ENCODE assay signal across 29 cellular contexts in genomic region chr2:132488491-132488890, GRCh38.
"Had no signal": no experiment of that assay in that cellular context is flagged by ENCODE, and none has a peak within 500 bp of the region (broad histone marks: within the 10 kb centered on the region; RNA-seq: fewer than 3 reads in every experiment).

No MANE protein-coding gene starts in this region.

- H3K27ac ChIP-seq: neural progenitor cell, neutrophil, ovary, pancreas, parathyroid adenoma, prostate gland, psoas muscle, right atrium auricular region, right lobe of liver, sigmoid colon, skin epidermis, spleen had no signal

- H3K4me1 ChIP-seq: neural progenitor cell, pancreas, parathyroid adenoma, prostate gland, psoas muscle, right atrium auricular region, right lobe of liver, sigmoid colon, spleen had no signal

- H3K36me3 ChIP-seq: neural progenitor cell, neutrophil, ovary, pancreas, prostate gland, right atrium auricular region, right lobe of liver, sigmoid colon, spleen had no signal

- H3K4me3 Mint-ChIP-seq: naive B cell; naive thymus-derived CD4-positive, alpha-beta T cell; naive thymus-derived CD8-positive, alpha-beta T cell; natural killer cell; natural killer cell treated with Interleukin-12 subunit alpha and Interleukin-12 subunit beta and Interleukin-15 and Interleukin-18, amount 100 ng/mL, for 72 hours; nephron; nephron progenitor cell; neural crest cell; neural progenitor cell had no signal

- H3K4me3 ChIP-seq: neural progenitor cell, ovary, pancreas, prostate gland, psoas muscle, right atrium auricular region, right lobe of liver, sigmoid colon, skin epidermis, smooth muscle cell, spleen had no signal

- H3K27me3 ChIP-seq: neural progenitor cell, neutrophil, ovary, pancreas, right atrium auricular region, right lobe of liver had no signal

- H3K9me3 ChIP-seq: neutrophil, ovary, pancreas, prostate gland, psoas muscle, right atrium auricular region, right lobe of liver, spleen had no signal

- H3K27ac Mint-ChIP-seq: naive B cell; naive thymus-derived CD4-positive, alpha-beta T cell; naive thymus-derived CD8-positive, alpha-beta T cell; natural killer cell; natural killer cell treated with Interleukin-12 subunit alpha and Interleukin-12 subunit beta and Interleukin-15 and Interleukin-18, amount 100 ng/mL, for 72 hours; nephron; nephron progenitor cell; neural progenitor cell; progenitor cell of endocrine pancreas had no signal

- DNase-seq: naive B cell; naive thymus-derived CD4-positive, alpha-beta T cell; naive thymus-derived CD8-positive, alpha-beta T cell; natural killer cell; occipital lobe; ovary; psoas muscle; right lobe of liver; sigmoid colon; small intestine; spleen; stimulated activated CD4-positive, alpha-beta T cell treated with anti-CD3 and anti-CD28 coated beads, Interleukin-12 subunit alpha, Interleukin-12 subunit beta, amount 100 ng/mL, for 4 hours; stimulated activated CD4-positive, alpha-beta T cell treated with anti-CD3 and anti-CD28 coated beads, Interleukin-15, amount 100 ng/mL, for 24 hours; stimulated activated CD4-positive, alpha-beta T cell treated with anti-CD3 and anti-CD28 coated beads, Interleukin-1b, Interleukin-23, amount 100 ng/mL, for 48 hours had no signal

- H3K4me1 Mint-ChIP-seq: naive B cell; naive thymus-derived CD4-positive, alpha-beta T cell; naive thymus-derived CD8-positive, alpha-beta T cell; natural killer cell; nephron; nephron progenitor cell; neural crest cell; neural progenitor cell had no signal

- H3K27me3 Mint-ChIP-seq: natural killer cell treated with Interleukin-12 subunit alpha and Interleukin-12 subunit beta and Interleukin-15 and Interleukin-18, amount 100 ng/mL, for 72 hours had no signal

- H3K9me3 Mint-ChIP-seq: nephron, nephron progenitor cell, neural progenitor cell had no signal

- ATAC-seq: naive thymus-derived CD4-positive, alpha-beta T cell; naive thymus-derived CD8-positive, alpha-beta T cell; natural killer cell; psoas muscle; right cardiac atrium; right lobe of liver; sciatic nerve had no signal
